Comparison of ENCODE assay signal across 8 cellular contexts in the genomic region with DNA sequence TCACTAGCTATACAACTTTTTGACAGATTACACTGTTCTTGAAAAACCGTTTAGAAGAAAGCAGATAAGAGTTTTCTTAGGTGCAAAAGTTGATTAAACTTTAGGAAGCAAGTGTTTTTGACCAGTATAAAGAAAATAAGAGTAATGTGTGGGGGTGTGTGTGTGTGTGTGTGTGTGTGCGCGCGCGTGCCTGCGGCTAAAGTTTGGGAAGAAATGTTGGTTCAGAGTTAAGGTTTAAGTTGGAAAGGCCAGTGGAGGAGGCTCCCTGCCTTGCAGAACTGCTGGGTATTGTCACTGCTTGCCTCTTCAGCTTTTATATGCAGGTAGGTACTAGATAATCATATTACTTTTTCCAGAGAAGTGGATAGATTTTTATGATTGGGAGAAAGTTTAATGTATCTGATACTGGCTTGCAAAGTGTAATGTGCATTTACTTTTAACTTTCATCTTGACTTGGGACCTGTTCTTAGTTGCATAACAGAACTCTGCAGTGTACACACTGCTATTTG. TPM values are rescaled to one million over a fixed set of nuclear protein-coding genes. Genes with fewer than 3 reads are reported as not detected.
A peak's percentile ranks its signal among the peaks of the same experiment; 100 is the strongest.
DNase-seq lines count a peak whose midpoint lies in the region; ATAC-seq and TF ChIP-seq lines count a peak whose summit lies in the region.

No MANE protein-coding gene starts in this region.

- peak overlapping the region; percentile 87 for H3K4me3 Mint-ChIP-seq in activated naive CD4-positive, alpha-beta T cell treated with anti-CD3 and anti-CD28 coated beads, Interleukin-2, amount 10 ng/mL, durations not matched to agents 7 days and 5 days

- H3K27ac Mint-ChIP-seq in activated naive CD4-positive, alpha-beta T cell treated with anti-CD3 and anti-CD28 coated beads, Interleukin-2, amount 10 ng/mL, durations not matched to agents 7 days and 5 days, result peak overlapping the region; percentile 91

- intact Hi-C loops in ascending aorta (cut with DNase I), result loop anchor here (1.0 to 5.0 kb wide), 3 partner anchors 35 to 190 kb away; no protein-coding TSS in a partner anchor
- intact Hi-C loops in lower lobe of right lung (cut with DNase I), result no loop called here
- intact Hi-C loops in upper lobe of right lung (cut with DNase I), result no loop called here

- peak overlapping the region; percentile 91 to 99 for H3K4me3 ChIP-seq in ascending aorta
- peak overlapping the region; percentile 95 for H3K4me3 ChIP-seq in lower lobe of right lung
- peak overlapping the region; percentile 92 for H3K4me3 ChIP-seq in upper lobe of right lung

- peak overlapping the region; percentile 96 for H3K27ac ChIP-seq in ascending aorta
- H3K27ac ChIP-seq in lower lobe of right lung, result peak overlapping the region; percentile 99
- H3K27ac ChIP-seq in upper lobe of right lung, result peak overlapping the region; percentile 99

- no peaks in the 10 kb centered on the region for H3K9me3 ChIP-seq in ascending aorta
- peaks cover 11% of the 10 kb centered on the region for H3K9me3 ChIP-seq in lower lobe of right lung
- no peaks in the 10 kb centered on the region for H3K9me3 ChIP-seq in upper lobe of right lung

- no peaks in the 10 kb centered on the region for H3K27me3 Mint-ChIP-seq in activated naive CD4-positive, alpha-beta T cell treated with anti-CD3 and anti-CD28 coated beads, Interleukin-2, amount 10 ng/mL, durations not matched to agents 7 days and 5 days

- no peak for DNase-seq in activated naive CD4-positive, alpha-beta T cell treated with anti-CD3 and anti-CD28 coated beads, Interleukin-2, amount 10 ng/mL, durations not matched to agents 7 days and 5 days
- DNase-seq in activated naive CD4-positive, alpha-beta T cell treated with anti-CD3 and anti-CD28 coated beads, Interleukin-2, amount 50 U/mL, for 16 hours, result no peak
- no peak for DNase-seq in ascending aorta (ENCODE audit: low spot score in 2 of 2)
- no peak for DNase-seq in lower lobe of right lung
- no peak for DNase-seq in upper lobe of right lung
- no peak for DNase-seq in midbrain (lab: John Stamatoyannopoulos, UW)
- no peak for DNase-seq in NCI-H1930 (lab: John Stamatoyannopoulos, UW)

- ATAC-seq in lower lobe of right lung, result no peak
- no peak for ATAC-seq in upper lobe of right lung
- no peak for ATAC-seq in HG03095 (IDR thresholded peaks at IDR 0.05; ENCODE audit: unreplicated experiment)

- H3K27me3 ChIP-seq in ascending aorta (no peaks in the 10 kb centered on the region), lower lobe of right lung (ENCODE audit: low read depth) (no peaks in the 10 kb centered on the region), upper lobe of right lung (no peaks in the 10 kb centered on the region)

- H3K36me3 ChIP-seq in ascending aorta (no peaks in the 10 kb centered on the region), lower lobe of right lung (no peaks in the 10 kb centered on the region), upper lobe of right lung (no peaks in the 10 kb centered on the region)

- no peak for TF ChIP-seq CTCF in ascending aorta (IDR thresholded peaks at IDR 0.05)
- no peak for TF ChIP-seq CTCF in lower lobe of right lung (IDR thresholded peaks at IDR 0.05)
- no peak for TF ChIP-seq CTCF in upper lobe of right lung (IDR thresholded peaks at IDR 0.05)

- CTCF ChIA-PET in activated naive CD4-positive, alpha-beta T cell treated with anti-CD3 and anti-CD28 coated beads, Interleukin-2, amount 10 ng/mL, durations not matched to agents 7 days and 5 days (lab: Charles Lee), result interaction anchor here (0.9 to 2.2 kb wide), 4 partner anchors 13 to 54 kb away, joined by 3 to 11 read pairs (median 6); no protein-coding TSS in a partner anchor

- peaks cover 0 to 6% of the 10 kb centered on the region in 2 donors for H3K4me1 ChIP-seq in ascending aorta
- H3K4me1 ChIP-seq in lower lobe of right lung, result peaks cover 42% of the 10 kb centered on the region
- H3K4me1 ChIP-seq in upper lobe of right lung, result peaks cover 28% of the 10 kb centered on the region

- peaks cover 36% of the 10 kb centered on the region for H3K36me3 Mint-ChIP-seq in activated naive CD4-positive, alpha-beta T cell treated with anti-CD3 and anti-CD28 coated beads, Interleukin-2, amount 10 ng/mL, durations not matched to agents 7 days and 5 days

- H3K9me3 Mint-ChIP-seq in activated naive CD4-positive, alpha-beta T cell treated with anti-CD3 and anti-CD28 coated beads, Interleukin-2, amount 10 ng/mL, durations not matched to agents 7 days and 5 days, result peaks cover 3% of the 10 kb centered on the region

- H3K4me1 Mint-ChIP-seq in activated naive CD4-positive, alpha-beta T cell treated with anti-CD3 and anti-CD28 coated beads, Interleukin-2, amount 10 ng/mL, durations not matched to agents 7 days and 5 days, result peaks cover 45% of the 10 kb centered on the region

RNA-seq across cellular contexts. Expression of gene PIK3R1, which starts 2.0 kb away (rescaled TPM):
- total RNA-seq in ascending aorta (89.3 TPM), lower lobe of right lung (122 TPM), upper lobe of right lung (137 TPM)
